ENCODE assay signal across 18 cellular contexts in genomic region chr16:27301236-27301861, GRCh38. TPM values are rescaled to one million over a fixed set of nuclear protein-coding genes. Genes with fewer than 3 reads are reported as not detected.
DNase-seq lines count a peak whose midpoint lies in the region; ATAC-seq, FAIRE-seq and TF ChIP-seq lines count a peak whose summit lies in the region.
"Had no signal": no experiment of that assay in that cellular context is flagged by ENCODE, and none has a peak within 500 bp of the region (broad histone marks: within the 10 kb centered on the region; RNA-seq: fewer than 3 reads in every experiment).

No MANE protein-coding gene starts in this region.

- H3K9me3 Mint-ChIP-seq in activated B cell treated with CpG ODN at 0.5 μM for 24 hours = peaks cover 6% of the 10 kb centered on the region
- peaks cover 4% of the 10 kb centered on the region for H3K9me3 Mint-ChIP-seq in activated T-cell treated with anti-CD3 and anti-CD28 coated beads, Interleukin-2, amount 50 U/mL, for 4 hours
- H3K9me3 Mint-ChIP-seq: activated naive CD4-positive, alpha-beta T cell treated with anti-CD3 and anti-CD28 coated beads, Interleukin-2, amount 50 U/mL, for 24 hours; activated T-cell treated with anti-CD3 and anti-CD28 coated beads, Interleukin-2, amount 50 U/mL, for 24 hours had no signal

- no peaks in the 10 kb centered on the region for H3K27me3 Mint-ChIP-seq in activated B cell treated with CpG ODN at 0.5 μM for 24 hours
- H3K27me3 Mint-ChIP-seq in activated T-cell treated with anti-CD3 and anti-CD28 coated beads, Interleukin-2, amount 50 U/mL, for 4 hours (ENCODE audit: low read depth) = peaks cover 3% of the 10 kb centered on the region
- H3K27me3 Mint-ChIP-seq: activated naive CD4-positive, alpha-beta T cell treated with anti-CD3 and anti-CD28 coated beads, Interleukin-2, amount 50 U/mL, for 24 hours; activated T-cell treated with anti-CD3 and anti-CD28 coated beads, Interleukin-2, amount 50 U/mL, for 24 hours had no signal

- in situ Hi-C loops in GM13976 (cut with MboI; ENCODE audit: low sequenced_read_pairs, unreplicated experiment) = no loop called here
- in situ Hi-C loops in GM13977 (cut with MboI; ENCODE audit: low pct_unique_long_range_greater_than_20kb, low sequenced_read_pairs, unreplicated experiment) = no loop called here

- CTCF ChIA-PET in activated B cell treated with CpG ODN at 0.5 μM for 24 hours (lab: Charles Lee) = interaction anchor here (1.4 kb wide), 1 partner anchor 122 kb away, joined by 3 read pairs; no protein-coding TSS in a partner anchor

- DNase-seq in activated B cell treated with CpG ODN at 0.5 μM for 24 hours = no peak
- DNase-seq in GM13976 (ENCODE audit: low spot score) = no peak
- DNase-seq in GM13977 (ENCODE audit: low spot score) = no peak
- DNase-seq in activated T-cell treated with anti-CD3 and anti-CD28 coated beads, Interleukin-2, amount 50 U/mL, for 4 hours = no peak
- DNase-seq in urothelium cell line (ENCODE audit: low spot score) = no peak
- DNase-seq: DMS 273 treated with DMSO at 0.1 percent for 48 hours; effector CD8-positive, alpha-beta T cell; NCI-H1436 treated with DMSO at 0.1 percent for 48 hours; NCI-H2171; T-helper 2 cell had no signal

- peak overlapping the region; percentile 42 for H3K27ac Mint-ChIP-seq in activated B cell treated with CpG ODN at 0.5 μM for 24 hours
- H3K27ac Mint-ChIP-seq: activated naive CD4-positive, alpha-beta T cell treated with anti-CD3 and anti-CD28 coated beads, Interleukin-2, amount 50 U/mL, for 24 hours; activated T-cell treated with anti-CD3 and anti-CD28 coated beads, Interleukin-2, amount 50 U/mL, for 24 hours had no signal

- intact Hi-C loops in activated B cell treated with CpG ODN at 0.5 μM for 24 hours (cut with micrococcal nuclease) = loop anchor here (2.0 kb wide), 1 partner anchor 15 kb away; no protein-coding TSS in a partner anchor

- H3K36me3 Mint-ChIP-seq in activated B cell treated with CpG ODN at 0.5 μM for 24 hours (ENCODE audit: low read depth) = no peaks in the 10 kb centered on the region
- no peaks in the 10 kb centered on the region for H3K36me3 Mint-ChIP-seq in activated T-cell treated with anti-CD3 and anti-CD28 coated beads, Interleukin-2, amount 50 U/mL, for 4 hours (ENCODE audit: insufficient read depth)
- H3K36me3 Mint-ChIP-seq: activated naive CD4-positive, alpha-beta T cell treated with anti-CD3 and anti-CD28 coated beads, Interleukin-2, amount 50 U/mL, for 24 hours; IgD-negative memory B cell had no signal

- peaks cover 88% of the 10 kb centered on the region for H3K4me1 Mint-ChIP-seq in activated B cell treated with CpG ODN at 0.5 μM for 24 hours
- peaks cover 27% of the 10 kb centered on the region for H3K4me1 Mint-ChIP-seq in activated T-cell treated with anti-CD3 and anti-CD28 coated beads, Interleukin-2, amount 50 U/mL, for 4 hours (ENCODE audit: low read depth)

- ATAC-seq in GM18498 (IDR thresholded peaks at IDR 0.05; ENCODE audit: unreplicated experiment) (peak; percentile 75), GM19351 (IDR thresholded peaks at IDR 0.05; ENCODE audit: unreplicated experiment) (peak; percentile 83), HG02981 (IDR thresholded peaks at IDR 0.05; ENCODE audit: unreplicated experiment) (peak; percentile 59), activated B cell treated with CpG ODN at 0.5 μM for 24 hours (ENCODE audit: low read depth) (no peak)
- no peak for ATAC-seq in activated T-cell treated with anti-CD3 and anti-CD28 coated beads, Interleukin-2, amount 50 U/mL, for 4 hours
- ATAC-seq: gastroesophageal sphincter had no signal

- no peak for TF ChIP-seq CTCF in activated B cell treated with CpG ODN at 0.5 μM for 24 hours (IDR thresholded peaks at IDR 0.05)
- TF ChIP-seq CTCF in GM13976 (IDR thresholded peaks at IDR 0.05; ENCODE audit: borderline replicate concordance, control extremely low read depth, extremely low read depth, insufficient read depth, missing control alignments) = no peak
- no peak for TF ChIP-seq CTCF in GM13977 (IDR thresholded peaks at IDR 0.05; ENCODE audit: extremely low read depth, insufficient read depth, missing control alignments)

- no peak for FAIRE-seq in urothelium cell line (lab: Jason Lieb, UNC)
- FAIRE-seq: astrocyte had no signal

- H3K4me3 Mint-ChIP-seq in activated B cell treated with CpG ODN at 0.5 μM for 24 hours = no peak overlapping the region
- H3K4me3 Mint-ChIP-seq in activated T-cell treated with anti-CD3 and anti-CD28 coated beads, Interleukin-2, amount 50 U/mL, for 4 hours = no peak overlapping the region
- H3K4me3 Mint-ChIP-seq: activated naive CD4-positive, alpha-beta T cell treated with anti-CD3 and anti-CD28 coated beads, Interleukin-2, amount 50 U/mL, for 24 hours; activated T-cell treated with anti-CD3 and anti-CD28 coated beads, Interleukin-2, amount 50 U/mL, for 24 hours; IgD-negative memory B cell had no signal

- POLR2A ChIA-PET in activated B cell treated with CpG ODN at 0.5 μM for 24 hours (lab: Charles Lee) = interaction anchor here (0.6 to 1.3 kb wide), 3 partner anchors 17 to 155 kb away, joined by 3 to 6 read pairs (median 4); no protein-coding TSS in a partner anchor

RNA-seq across cellular contexts. Expression of gene IL4R, which starts 12.4 kb away (rescaled TPM):
- total RNA-seq in activated B cell treated with CpG ODN at 0.5 μM for 24 hours = 176 and 202 TPM in 2 replicates
- 100 to 1,000 TPM; 110 to 143 (median 140) TPM for total RNA-seq in activated T-cell treated with anti-CD3 and anti-CD28 coated beads, Interleukin-2, amount 50 U/mL, for 4 hours

RNA-seq across cellular contexts. Expression of gene NSMCE1, which starts 32.8 kb away (rescaled TPM):
- total RNA-seq in activated B cell treated with CpG ODN at 0.5 μM for 24 hours = 61.0 and 68.3 TPM in 2 replicates
- 100 to 1,000 TPM; 109 to 111 (median 111) TPM for total RNA-seq in activated T-cell treated with anti-CD3 and anti-CD28 coated beads, Interleukin-2, amount 50 U/mL, for 4 hours

Comparison
In these comparisons a context has a peak if more than half of its experiments do, and no peak if none do; other contexts are left out.
1. ATAC-seq: peak in GM18498 (single experiment), GM19351 (single experiment) and HG02981 (single experiment); none in activated B cell treated with CpG ODN at 0.5 μM for 24 hours (single experiment) and activated T-cell treated with anti-CD3 and anti-CD28 coated beads, Interleukin-2, amount 50 U/mL, for 4 hours (0 of 2).